6 cellular contexts compared by ENCODE assay signal in genomic region chr3:10725846-10726245, GRCh38.
"Had no signal": no experiment of that assay in that cellular context is flagged by ENCODE, and none has a peak within 500 bp of the region (broad histone marks: within the 10 kb centered on the region; RNA-seq: fewer than 3 reads in every experiment).

No MANE protein-coding gene starts in this region.

- ATAC-seq: GM23338, HCT116 had no signal

- H3K4me3 ChIP-seq: GM23338, HAP-1, K562 had no signal

- DNase-seq: HFFc6, IMR-90 had no signal
